8 cellular contexts compared by ENCODE assay signal in the genomic region with DNA sequence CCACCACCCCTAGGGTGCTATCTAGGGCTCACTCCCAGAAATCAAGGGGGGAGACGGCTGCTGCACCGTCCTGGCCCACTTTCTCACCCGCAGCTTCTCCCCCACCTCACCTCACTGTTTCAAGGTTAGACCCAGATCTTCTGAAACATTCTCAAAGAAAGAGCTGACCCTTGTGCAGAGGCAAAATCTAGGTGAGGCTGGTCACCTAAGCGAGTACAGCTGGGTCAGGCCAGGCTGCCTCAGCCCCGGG. TPM values are rescaled to one million over a fixed set of nuclear protein-coding genes. Genes with fewer than 3 reads are reported as not detected.
DNase-seq lines count a peak whose midpoint lies in the region; ATAC-seq lines count a peak whose summit lies in the region.

No MANE protein-coding gene starts in this region.

- H3K36me3 Mint-ChIP-seq in activated CD4-positive, alpha-beta T cell treated with anti-CD3 and anti-CD28 coated beads for 36 hours (ENCODE audit: low read depth) = peaks cover 6% of the 10 kb centered on the region
- H3K36me3 Mint-ChIP-seq in activated T-helper 2 cell treated with anti-CD3 and anti-CD28 coated beads, Interferon-gamma antibody, Interleukin-2, Interleukin-4, amounts not matched to agents 10 μg/mL and 5 μg/mL and 100 μg/mL, durations not matched to agents 14 hours and 24 hours and 36 hours (ENCODE audit: low read depth) = peaks cover 8% of the 10 kb centered on the region
- H3K36me3 Mint-ChIP-seq in immature natural killer cell = no peaks in the 10 kb centered on the region

- H3K4me3 Mint-ChIP-seq in activated CD4-positive, alpha-beta T cell treated with anti-CD3 and anti-CD28 coated beads for 36 hours = peak overlapping the region; percentile 87
- peak overlapping the region; percentile 88 for H3K4me3 Mint-ChIP-seq in activated T-helper 2 cell treated with anti-CD3 and anti-CD28 coated beads, Interferon-gamma antibody, Interleukin-2, Interleukin-4, amounts not matched to agents 10 μg/mL and 5 μg/mL and 100 μg/mL, durations not matched to agents 14 hours and 24 hours and 36 hours (ENCODE audit: low read depth)
- peak overlapping the region; percentile 52 to 73 (median 66) for H3K4me3 Mint-ChIP-seq in immature natural killer cell

- no peaks in the 10 kb centered on the region for H3K9me3 Mint-ChIP-seq in activated CD4-positive, alpha-beta T cell treated with anti-CD3 and anti-CD28 coated beads for 36 hours (ENCODE audit: low read depth)
- H3K9me3 Mint-ChIP-seq in activated T-helper 2 cell treated with anti-CD3 and anti-CD28 coated beads, Interferon-gamma antibody, Interleukin-2, Interleukin-4, amounts not matched to agents 10 μg/mL and 5 μg/mL and 100 μg/mL, durations not matched to agents 14 hours and 24 hours and 36 hours = no peaks in the 10 kb centered on the region
- peaks cover 0 to 2% (median 0%) of the 10 kb centered on the region in 6 donors for H3K9me3 Mint-ChIP-seq in immature natural killer cell

- POLR2A ChIA-PET in activated CD4-positive, alpha-beta T cell treated with anti-CD3 and anti-CD28 coated beads for 36 hours (lab: Charles Lee) = interaction anchor here (0.6 to 1.3 kb wide), 2 partner anchors 29 to 653 kb away, joined by 4 to 5 read pairs; no protein-coding TSS in a partner anchor

- peaks cover 17% of the 10 kb centered on the region for H3K4me1 Mint-ChIP-seq in activated CD4-positive, alpha-beta T cell treated with anti-CD3 and anti-CD28 coated beads for 36 hours
- H3K4me1 Mint-ChIP-seq in activated T-helper 2 cell treated with anti-CD3 and anti-CD28 coated beads, Interferon-gamma antibody, Interleukin-2, Interleukin-4, amounts not matched to agents 10 μg/mL and 5 μg/mL and 100 μg/mL, durations not matched to agents 14 hours and 24 hours and 36 hours (ENCODE audit: low read depth) = peaks cover 12% of the 10 kb centered on the region
- H3K4me1 Mint-ChIP-seq in immature natural killer cell = peaks cover 15 to 22% of the 10 kb centered on the region in 2 donors

- peak overlapping the region; percentile 38 for H3K27ac ChIP-seq in substantia nigra (ENCODE audit: low read depth, low read length, poor library complexity, severe bottlenecking)

- H3K27ac Mint-ChIP-seq in activated CD4-positive, alpha-beta T cell treated with anti-CD3 and anti-CD28 coated beads for 36 hours = peak overlapping the region; percentile 91
- H3K27ac Mint-ChIP-seq in activated T-helper 2 cell treated with anti-CD3 and anti-CD28 coated beads, Interferon-gamma antibody, Interleukin-2, Interleukin-4, amounts not matched to agents 10 μg/mL and 5 μg/mL and 100 μg/mL, durations not matched to agents 14 hours and 24 hours and 36 hours = peak overlapping the region; percentile 88
- H3K27ac Mint-ChIP-seq in immature natural killer cell = peak overlapping the region in 5 of 6 donors; percentile 57 to 91 (median 62)

- intact Hi-C loops in activated CD4-positive, alpha-beta T cell treated with anti-CD3 and anti-CD28 coated beads for 36 hours (cut with DNase I, micrococcal nuclease) = loop anchor here (1.0 to 5.0 kb wide), 13 partner anchors 27 to 407 kb away; partner anchors contain the start of genes UNKL (in 2 of the 2), CLCN7 (in 1 of the 2), CRAMP1 (in 1 of the 2) and GNPTG (in 1 of the 2)
- intact Hi-C loops in activated T-helper 2 cell treated with anti-CD3 and anti-CD28 coated beads, Interferon-gamma antibody, Interleukin-2, Interleukin-4, amounts not matched to agents 10 μg/mL and 5 μg/mL and 100 μg/mL, durations not matched to agents 14 hours and 24 hours and 36 hours (cut with micrococcal nuclease) = loop anchor here (2.0 kb wide), 1 partner anchor 70 kb away; the partner anchor contains the start of gene UBE2I

- peak; percentile 2 for ATAC-seq in activated CD4-positive, alpha-beta T cell treated with anti-CD3 and anti-CD28 coated beads for 36 hours
- ATAC-seq in HG03039 (IDR thresholded peaks at IDR 0.05; ENCODE audit: unreplicated experiment) (no peak), GM21390 (IDR thresholded peaks at IDR 0.05; ENCODE audit: unreplicated experiment) (no peak)

- H3K27me3 Mint-ChIP-seq in activated CD4-positive, alpha-beta T cell treated with anti-CD3 and anti-CD28 coated beads for 36 hours = no peaks in the 10 kb centered on the region
- no peaks in the 10 kb centered on the region for H3K27me3 Mint-ChIP-seq in activated T-helper 2 cell treated with anti-CD3 and anti-CD28 coated beads, Interferon-gamma antibody, Interleukin-2, Interleukin-4, amounts not matched to agents 10 μg/mL and 5 μg/mL and 100 μg/mL, durations not matched to agents 14 hours and 24 hours and 36 hours (ENCODE audit: low read depth)
- H3K27me3 Mint-ChIP-seq in immature natural killer cell (ENCODE audit: low read depth in 3 of 3) = peaks cover 2 to 9% (median 9%) of the 10 kb centered on the region in 3 donors

- no peak for DNase-seq in activated CD4-positive, alpha-beta T cell treated with anti-CD3 and anti-CD28 coated beads for 36 hours
- DNase-seq in activated CD4-positive, alpha-beta T cell treated with anti-CD3 and anti-CD28 coated beads for 4 hours = no peak
- DNase-seq in activated T-helper 2 cell treated with anti-CD3 and anti-CD28 coated beads, Interferon-gamma antibody, Interleukin-2, Interleukin-4, amounts not matched to agents 10 μg/mL and 5 μg/mL and 100 μg/mL, durations not matched to agents 14 hours and 24 hours and 36 hours (ENCODE audit: low spot score) = no peak
- no peak for DNase-seq in immature natural killer cell
- no peak for DNase-seq in substantia nigra (lab: John Stamatoyannopoulos, UW)
- DNase-seq in NCI-H1930 (lab: John Stamatoyannopoulos, UW) = no peak

- CTCF ChIA-PET in activated CD4-positive, alpha-beta T cell treated with anti-CD3 and anti-CD28 coated beads for 36 hours (lab: Charles Lee) = interaction anchor here (0.5 to 3.2 kb wide), 4 partner anchors 13 to 232 kb away, joined by 3 to 22 read pairs (median 6); no protein-coding TSS in a partner anchor

RNA-seq across cellular contexts. Expression of gene GNPTG, which starts 27.0 kb away (rescaled TPM):
- 10 to 100 TPM; 16.3 to 17.4 TPM for total RNA-seq in activated CD4-positive, alpha-beta T cell treated with anti-CD3 and anti-CD28 coated beads for 36 hours
- total RNA-seq in activated T-helper 2 cell treated with anti-CD3 and anti-CD28 coated beads, Interferon-gamma antibody, Interleukin-2, Interleukin-4, amounts not matched to agents 10 μg/mL and 5 μg/mL and 100 μg/mL, durations not matched to agents 14 hours and 24 hours and 36 hours = 21.3 and 24.1 TPM in 2 replicates
- polyA plus RNA-seq in immature natural killer cell = 10 to 100 TPM; 44.3 to 76.5 (median 64.1) TPM

RNA-seq across cellular contexts. Expression of gene TSR3, which starts 27.1 kb away (rescaled TPM):
- total RNA-seq in activated CD4-positive, alpha-beta T cell treated with anti-CD3 and anti-CD28 coated beads for 36 hours = 10 to 100 TPM; 37.6 to 58.7 TPM
- total RNA-seq in activated T-helper 2 cell treated with anti-CD3 and anti-CD28 coated beads, Interferon-gamma antibody, Interleukin-2, Interleukin-4, amounts not matched to agents 10 μg/mL and 5 μg/mL and 100 μg/mL, durations not matched to agents 14 hours and 24 hours and 36 hours = 64.1 and 72.9 TPM in 2 replicates
- 100 to 1,000 TPM; 104 to 143 (median 114) TPM for polyA plus RNA-seq in immature natural killer cell

RNA-seq across cellular contexts. Expression of gene UNKL, which starts 35.8 kb away (rescaled TPM):
- 10 to 100 TPM; 31.3 to 32.8 TPM for total RNA-seq in activated CD4-positive, alpha-beta T cell treated with anti-CD3 and anti-CD28 coated beads for 36 hours
- total RNA-seq in activated T-helper 2 cell treated with anti-CD3 and anti-CD28 coated beads, Interferon-gamma antibody, Interleukin-2, Interleukin-4, amounts not matched to agents 10 μg/mL and 5 μg/mL and 100 μg/mL, durations not matched to agents 14 hours and 24 hours and 36 hours = 36.3 and 44.6 TPM in 2 replicates
- 10 to 100 TPM in 1 of 3 donors, 1 to 10 TPM in 2; 1.0 to 14.5 (median 5.9) TPM for polyA plus RNA-seq in immature natural killer cell

RNA-seq across cellular contexts. Expression of gene UQCC4, which starts 41.8 kb away (rescaled TPM):
- 10 to 100 TPM; 11.9 to 15.5 TPM for total RNA-seq in activated CD4-positive, alpha-beta T cell treated with anti-CD3 and anti-CD28 coated beads for 36 hours
- total RNA-seq in activated T-helper 2 cell treated with anti-CD3 and anti-CD28 coated beads, Interferon-gamma antibody, Interleukin-2, Interleukin-4, amounts not matched to agents 10 μg/mL and 5 μg/mL and 100 μg/mL, durations not matched to agents 14 hours and 24 hours and 36 hours = 17.8 and 21.3 TPM in 2 replicates
- 10 to 100 TPM; 59.3 to 79.9 (median 64.7) TPM for polyA plus RNA-seq in immature natural killer cell

RNA-seq across cellular contexts. Expression of gene BAIAP3, which starts 45.3 kb away (rescaled TPM):
- 1 to 10 TPM in 1 of 2 experiments, under 1 TPM in 1; 0.57 to 1.0 TPM for total RNA-seq in activated CD4-positive, alpha-beta T cell treated with anti-CD3 and anti-CD28 coated beads for 36 hours
- total RNA-seq in activated T-helper 2 cell treated with anti-CD3 and anti-CD28 coated beads, Interferon-gamma antibody, Interleukin-2, Interleukin-4, amounts not matched to agents 10 μg/mL and 5 μg/mL and 100 μg/mL, durations not matched to agents 14 hours and 24 hours and 36 hours = 0.21 and 0.32 TPM in 2 replicates
- 1 to 10 TPM in 2 of 3 donors, not detected in 1; 1.9 to 4.0 TPM for polyA plus RNA-seq in immature natural killer cell
